ENCODE assay signal across 28 cellular contexts in the genomic region with DNA sequence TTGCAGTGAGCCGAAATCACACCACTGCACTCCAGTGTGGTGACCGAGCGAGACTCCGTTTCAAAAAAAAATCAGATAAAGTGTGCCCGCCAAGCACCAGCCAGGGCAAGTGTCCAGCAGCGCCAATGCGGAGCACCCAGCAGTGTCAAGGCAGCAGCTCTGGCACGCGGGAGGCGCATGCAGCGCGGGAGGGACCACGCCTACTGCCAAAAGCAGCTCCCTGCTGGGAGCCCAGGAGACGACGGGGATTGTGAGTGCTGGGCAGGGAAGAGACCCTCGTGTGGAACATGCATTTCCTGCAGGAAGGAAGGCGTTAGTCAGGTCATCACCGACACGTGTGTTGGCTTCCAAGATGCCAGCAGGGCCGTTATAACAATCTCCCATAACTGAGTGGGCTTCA. TPM values are rescaled to one million over a fixed set of nuclear protein-coding genes. Genes with fewer than 3 reads are reported as not detected.
"Had no signal": no experiment of that assay in that cellular context is flagged by ENCODE, and none has a peak within 500 bp of the region (broad histone marks: within the 10 kb centered on the region; RNA-seq: fewer than 3 reads in every experiment).

No MANE protein-coding gene starts in this region.

- H3K4me1 ChIP-seq: ascending aorta, breast epithelium, esophagus squamous epithelium had no signal

- H3K27me3 Mint-ChIP-seq: activated CD4-positive, alpha-beta T cell treated with anti-CD3 and anti-CD28 coated beads for 36 hours; activated CD4-positive, alpha-beta T cell treated with anti-CD3 and anti-CD28 coated beads, Interleukin-2, amount 10 ng/mL, durations not matched to agents 24 days and 14 days; activated T-cell treated with anti-CD3 and anti-CD28 coated beads, Interleukin-2, amount 50 U/mL, for 24 hours; brain had no signal

- H3K36me3 Mint-ChIP-seq: activated naive CD4-positive, alpha-beta T cell treated with anti-CD3 and anti-CD28 coated beads, Interleukin-2, amount 10 ng/mL, durations not matched to agents 7 days and 5 days; activated naive CD4-positive, alpha-beta T cell treated with anti-CD3 and anti-CD28 coated beads, Interleukin-2, amount 50 U/mL, for 72 hours; activated naive CD8-positive, alpha-beta T cell treated with anti-CD3 and anti-CD28 coated beads, Interleukin-2, amount 10 ng/mL, durations not matched to agents 7 days and 5 days; brain had no signal

- H3K4me3 ChIP-seq: ascending aorta, breast epithelium, esophagus squamous epithelium had no signal

- ATAC-seq: activated CD4-positive, alpha-beta T cell treated with anti-CD3 and anti-CD28 coated beads for 36 hours; activated naive CD4-positive, alpha-beta T cell treated with anti-CD3 and anti-CD28 coated beads, Interleukin-2, amount 50 U/mL, for 72 hours; activated T-cell treated with anti-CD3 and anti-CD28 coated beads, Interleukin-2, amount 50 U/mL, for 72 hours; T-helper 17 cell had no signal

- H3K4me3 Mint-ChIP-seq: activated CD4-positive, alpha-beta memory T cell treated with anti-CD3 and anti-CD28 coated beads, Interleukin-2, amount 10 ng/mL, durations not matched to agents 7 days and 5 days; activated CD4-positive, alpha-beta T cell treated with anti-CD3 and anti-CD28 coated beads for 36 hours; activated CD4-positive, alpha-beta T cell treated with anti-CD3 and anti-CD28 coated beads, Interleukin-2, amount 10 ng/mL, durations not matched to agents 24 days and 14 days; activated naive CD4-positive, alpha-beta T cell treated with anti-CD3 and anti-CD28 coated beads, Interleukin-2, amount 10 ng/mL, durations not matched to agents 7 days and 5 days; activated naive CD8-positive, alpha-beta T cell treated with anti-CD3 and anti-CD28 coated beads, Interleukin-2, amount 10 ng/mL, durations not matched to agents 7 days and 5 days; activated T-cell treated with anti-CD3 and anti-CD28 coated beads, Interleukin-2, amount 50 U/mL, for 24 hours; activated T-cell treated with anti-CD3 and anti-CD28 coated beads, Interleukin-2, amount 50 U/mL, for 72 hours; brain; T-helper 17 cell; T-helper 2 cell treated with Interferon-gamma antibody and Interleukin-4, amounts not matched to agents 5 μg/mL and 100 μg/mL, for 36 hours had no signal

- H3K9me3 ChIP-seq: ascending aorta, breast epithelium, esophagus squamous epithelium had no signal

- H3K27ac ChIP-seq: ascending aorta, breast epithelium, epithelial cell of prostate, esophagus squamous epithelium, WERI-Rb-1 had no signal

- H3K27ac Mint-ChIP-seq: activated CD4-positive, alpha-beta memory T cell treated with anti-CD3 and anti-CD28 coated beads, Interleukin-2, amount 10 ng/mL, durations not matched to agents 7 days and 5 days; activated CD4-positive, alpha-beta T cell treated with anti-CD3 and anti-CD28 coated beads for 36 hours; activated CD4-positive, alpha-beta T cell treated with anti-CD3 and anti-CD28 coated beads, Interleukin-2, amount 10 ng/mL, durations not matched to agents 24 days and 14 days; activated naive CD4-positive, alpha-beta T cell treated with anti-CD3 and anti-CD28 coated beads, Interleukin-2, amount 10 ng/mL, durations not matched to agents 7 days and 5 days; activated naive CD4-positive, alpha-beta T cell treated with anti-CD3 and anti-CD28 coated beads, Interleukin-2, amount 50 U/mL, for 72 hours; activated naive CD8-positive, alpha-beta T cell treated with anti-CD3 and anti-CD28 coated beads, Interleukin-2, amount 10 ng/mL, durations not matched to agents 7 days and 5 days; activated T-cell treated with anti-CD3 and anti-CD28 coated beads, Interleukin-2, amount 50 U/mL, for 24 hours; activated T-cell treated with anti-CD3 and anti-CD28 coated beads, Interleukin-2, amount 50 U/mL, for 72 hours; brain; T-helper 17 cell; T-helper 2 cell treated with Interferon-gamma antibody and Interleukin-4, amounts not matched to agents 5 μg/mL and 100 μg/mL, for 36 hours had no signal

- DNase-seq: activated CD4-positive, alpha-beta memory T cell treated with anti-CD3 and anti-CD28 coated beads, Interleukin-2, amount 10 ng/mL, durations not matched to agents 7 days and 5 days; activated CD4-positive, alpha-beta T cell treated with anti-CD3 and anti-CD28 coated beads for 36 hours; activated CD4-positive, alpha-beta T cell treated with anti-CD3 and anti-CD28 coated beads, Interleukin-2, amount 10 ng/mL, durations not matched to agents 24 days and 14 days; activated CD4-positive, CD25-positive, alpha-beta regulatory T cell; activated CD4-positive, CD25-positive, alpha-beta regulatory T cell treated with anti-CD3 and anti-CD28 coated beads, Interleukin-2, amount 50 U/mL, for 72 hours; activated CD8-positive, alpha-beta memory T cell treated with anti-CD3 and anti-CD28 coated beads, Interleukin-2, amount 50 U/mL, for 48 hours; activated gamma-delta T cell; activated naive CD4-positive, alpha-beta T cell; activated naive CD4-positive, alpha-beta T cell treated with anti-CD3 and anti-CD28 coated beads, Interleukin-2, amount 10 ng/mL, durations not matched to agents 7 days and 5 days; activated naive CD8-positive, alpha-beta T cell treated with anti-CD3 and anti-CD28 coated beads, Interleukin-2, amount 10 ng/mL, durations not matched to agents 7 days and 5 days; activated T-cell treated with anti-CD3 and anti-CD28 coated beads for 4 hours; activated T-cell treated with anti-CD3 and anti-CD28 coated beads, Interleukin-2, amount 50 U/mL, for 24 hours; activated T-cell treated with anti-CD3 and anti-CD28 coated beads, Interleukin-2, amount 50 U/mL, for 72 hours; caudate nucleus; cortex of kidney; effector CD8-positive, alpha-beta T cell; esophagus squamous epithelium; head of caudate nucleus; T-helper 1 cell; T-helper 17 cell; T1000; WERI-Rb-1 had no signal

- H3K4me1 Mint-ChIP-seq: activated CD4-positive, alpha-beta memory T cell treated with anti-CD3 and anti-CD28 coated beads, Interleukin-2, amount 10 ng/mL, durations not matched to agents 7 days and 5 days; activated CD4-positive, alpha-beta T cell treated with anti-CD3 and anti-CD28 coated beads for 36 hours; activated CD4-positive, alpha-beta T cell treated with anti-CD3 and anti-CD28 coated beads, Interleukin-2, amount 10 ng/mL, durations not matched to agents 24 days and 14 days; activated naive CD4-positive, alpha-beta T cell treated with anti-CD3 and anti-CD28 coated beads, Interleukin-2, amount 10 ng/mL, durations not matched to agents 7 days and 5 days had no signal

- H3K36me3 ChIP-seq: ascending aorta, breast epithelium, esophagus squamous epithelium had no signal

- H3K27me3 ChIP-seq: ascending aorta, breast epithelium, esophagus squamous epithelium had no signal

- H3K9me3 Mint-ChIP-seq: activated CD4-positive, alpha-beta memory T cell treated with anti-CD3 and anti-CD28 coated beads, Interleukin-2, amount 10 ng/mL, durations not matched to agents 7 days and 5 days; activated CD4-positive, alpha-beta T cell treated with anti-CD3 and anti-CD28 coated beads, Interleukin-2, amount 10 ng/mL, durations not matched to agents 24 days and 14 days; activated naive CD4-positive, alpha-beta T cell treated with anti-CD3 and anti-CD28 coated beads, Interleukin-2, amount 10 ng/mL, durations not matched to agents 7 days and 5 days; activated naive CD4-positive, alpha-beta T cell treated with anti-CD3 and anti-CD28 coated beads, Interleukin-2, amount 50 U/mL, for 72 hours; activated naive CD8-positive, alpha-beta T cell treated with anti-CD3 and anti-CD28 coated beads, Interleukin-2, amount 10 ng/mL, durations not matched to agents 7 days and 5 days; activated T-cell treated with anti-CD3 and anti-CD28 coated beads, Interleukin-2, amount 50 U/mL, for 24 hours; activated T-cell treated with anti-CD3 and anti-CD28 coated beads, Interleukin-2, amount 50 U/mL, for 72 hours; T-helper 2 cell treated with Interferon-gamma antibody and Interleukin-4, amounts not matched to agents 5 μg/mL and 100 μg/mL, for 36 hours had no signal

RNA-seq across cellular contexts. Expression of gene FAM53A, which starts 10.4 kb away (rescaled TPM):
- total RNA-seq: ascending aorta had no signal
